Comparison of ENCODE assay signal across 9 cellular contexts in the genomic region with DNA sequence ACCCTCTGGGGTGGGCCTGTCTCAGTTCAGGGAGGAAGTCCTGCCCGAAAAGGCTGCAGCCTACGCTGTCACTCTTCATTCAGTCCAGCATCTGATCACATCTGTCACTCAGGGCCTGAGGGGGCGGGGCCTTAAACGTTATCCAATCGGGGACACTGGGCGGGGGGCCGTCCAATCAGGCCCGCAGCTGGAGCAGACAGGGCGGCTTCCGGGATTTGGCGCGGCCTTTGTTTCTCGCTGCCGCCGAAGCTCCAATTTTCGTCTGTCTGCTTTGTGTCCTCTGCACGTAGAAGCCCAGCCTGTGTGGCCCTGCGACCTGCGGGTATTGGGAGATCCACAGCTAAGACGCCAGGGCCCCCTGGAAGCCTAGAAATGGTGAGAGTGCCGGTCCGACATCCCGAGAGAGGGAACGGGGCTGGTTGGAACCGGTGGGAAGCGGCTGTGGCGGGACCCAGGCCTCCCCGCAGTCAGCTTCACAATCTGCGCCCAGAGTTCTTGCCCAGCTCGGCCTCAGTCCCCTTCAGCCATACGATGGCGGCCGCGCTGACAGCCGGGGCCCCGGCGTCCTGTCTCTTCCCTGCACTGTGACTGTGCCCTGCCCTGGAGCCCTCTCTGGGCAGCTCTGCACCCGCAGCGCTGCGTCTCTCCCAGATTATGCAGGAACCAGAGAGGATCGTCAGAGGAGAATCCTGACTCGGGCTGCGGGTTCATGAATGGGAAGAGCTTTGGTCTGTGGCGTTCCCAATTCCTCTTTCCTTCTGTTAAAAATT. TPM values are rescaled to one million over a fixed set of nuclear protein-coding genes. Genes with fewer than 3 reads are reported as not detected.
DNase-seq lines count a peak whose midpoint lies in the region; ATAC-seq and TF ChIP-seq lines count a peak whose summit lies in the region.
"Had no signal": no experiment of that assay in that cellular context is flagged by ENCODE, and none has a peak within 500 bp of the region (broad histone marks: within the 10 kb centered on the region; RNA-seq: fewer than 3 reads in every experiment).

ZNF730 (plus strand) TSS at position 224 of the 770 bp plus-strand sequence; CDS start at position 373, 149 bp downstream.

- H3K36me3 Mint-ChIP-seq in activated B cell treated with CpG ODN at 0.5 μM for 24 hours (ENCODE audit: low read depth) = no peaks in the 10 kb centered on the region

- no peaks in the 10 kb centered on the region for H3K27me3 Mint-ChIP-seq in activated B cell treated with CpG ODN at 0.5 μM for 24 hours

- H3K27ac Mint-ChIP-seq in activated B cell treated with CpG ODN at 0.5 μM for 24 hours = peak within 1 kb of the TSS; percentile 24

- CTCF ChIA-PET in activated B cell treated with CpG ODN at 0.5 μM for 24 hours (lab: Charles Lee) = no interaction called here

- POLR2A ChIA-PET in activated B cell treated with CpG ODN at 0.5 μM for 24 hours (lab: Charles Lee) = interaction anchor here (0.6 to 0.7 kb wide), 3 partner anchors 157 to 483 kb away, joined by 4 to 6 read pairs (median 6); partner anchors contain the start of genes ZNF492 and ZNF91

- TF ChIP-seq CTCF in activated B cell treated with CpG ODN at 0.5 μM for 24 hours (IDR thresholded peaks at IDR 0.05) = no peak

- intact Hi-C loops in activated B cell treated with CpG ODN at 0.5 μM for 24 hours (cut with micrococcal nuclease) = loop anchor here (1.0 to 5.0 kb wide), 5 partner anchors 133 to 798 kb away; partner anchors contain the start of genes ZNF675, ZNF724, ZNF726 and ZNF91

- ATAC-seq in GM21423 (IDR thresholded peaks at IDR 0.05; ENCODE audit: unreplicated experiment) (peak; percentile 97), activated B cell treated with CpG ODN at 0.5 μM for 24 hours (ENCODE audit: low read depth) (peak; percentile 99), left lobe of liver (peak; percentile 64)
- ATAC-seq: HCT116 had no signal

- peaks cover 11% of the 10 kb centered on the region for H3K4me1 Mint-ChIP-seq in activated B cell treated with CpG ODN at 0.5 μM for 24 hours

- DNase-seq in AML-193 (lab: John Stamatoyannopoulos, UW) (peak; percentile 44 to 54), NAMALWA (ENCODE audit: low spot score) (peak; percentile 96), activated B cell treated with CpG ODN at 0.5 μM for 24 hours (peak; percentile 55), dedifferentiated amniotic fluid mesenchymal stem cell (ENCODE audit: extremely low spot score) (peak; percentile 54), left lobe of liver (ENCODE audit: low spot score) (no peak), SIG-M5 treated with dmso at 0.1 percent for 504 hours (lab: John Stamatoyannopoulos, UW; ENCODE audit: unreplicated experiment) (no peak)
- peak; percentile 58 for DNase-seq in stimulated activated CD4-positive, alpha-beta T cell treated with anti-CD3 and anti-CD28 coated beads, Interleukin-1b, Interleukin-23, amount 100 ng/mL, for 48 hours

- peak within 1 kb of the TSS; percentile 91 for H3K4me3 Mint-ChIP-seq in activated B cell treated with CpG ODN at 0.5 μM for 24 hours

- H3K9me3 Mint-ChIP-seq in activated B cell treated with CpG ODN at 0.5 μM for 24 hours = no peaks in the 10 kb centered on the region

RNA-seq across cellular contexts. Expression of gene ZNF730, which starts in this region (rescaled TPM):
- total RNA-seq in activated B cell treated with CpG ODN at 0.5 μM for 24 hours (1.3 and 1.5 TPM in 2 replicates), left lobe of liver (not detected)

Comparison
In these comparisons a context has a peak if more than half of its experiments do, and no peak if none do; other contexts are left out.
1. Peak in ATAC-seq in left lobe of liver; RNA of the gene not detected or under 1 TPM.
2. DNase-seq: peak in AML-193 (2 of 2), NAMALWA (single experiment), activated B cell treated with CpG ODN at 0.5 μM for 24 hours (single experiment), dedifferentiated amniotic fluid mesenchymal stem cell (single experiment) and stimulated activated CD4-positive, alpha-beta T cell treated with anti-CD3 and anti-CD28 coated beads, Interleukin-1b, Interleukin-23, amount 100 ng/mL, for 48 hours (single experiment); none in left lobe of liver (single experiment) and SIG-M5 treated with dmso at 0.1 percent for 504 hours (single experiment).
3. Peak in every context shown above with its lines, with median percentiles within 50 percentile points of each other: ATAC-seq.